1 cellular context compared by ENCODE assay signal in the genomic region with DNA sequence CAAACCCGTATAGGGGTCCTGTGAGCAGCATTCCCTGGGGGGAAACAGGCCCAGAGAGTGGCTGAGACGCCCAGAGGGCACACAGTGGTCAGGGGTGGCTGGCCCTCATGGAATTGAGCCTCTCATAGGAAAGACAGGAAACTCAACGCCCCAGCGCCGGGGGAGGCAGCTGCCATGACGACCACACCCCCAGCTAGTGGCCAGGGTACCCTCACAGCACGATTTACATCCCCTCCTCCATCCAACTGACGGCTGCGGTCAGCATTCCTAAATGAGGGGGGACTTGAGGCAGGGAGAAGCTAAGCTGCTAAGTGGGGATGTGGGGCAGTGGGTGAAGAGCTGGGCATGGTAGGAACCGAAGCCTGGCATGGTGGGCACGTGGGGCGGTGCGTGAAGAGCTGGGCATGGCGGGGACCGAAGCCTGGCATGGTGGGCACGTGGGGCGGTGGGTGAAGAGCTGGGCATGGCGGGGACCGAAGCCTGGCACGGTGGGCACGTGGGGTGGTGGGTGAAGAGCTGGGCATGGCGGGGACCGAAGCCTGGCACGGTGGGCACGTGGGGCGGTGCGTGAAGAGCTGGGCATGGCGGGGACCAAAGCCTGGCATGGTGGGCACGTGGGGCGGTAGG.
TF ChIP-seq lines count a peak whose summit lies in the region.

No MANE protein-coding gene starts in this region.

TF ChIP-seq in HepG2, 621 proteins besides CTCF, POLR2A, EP300 and RAD21:
- TF ChIP-seq, protein P1, sequence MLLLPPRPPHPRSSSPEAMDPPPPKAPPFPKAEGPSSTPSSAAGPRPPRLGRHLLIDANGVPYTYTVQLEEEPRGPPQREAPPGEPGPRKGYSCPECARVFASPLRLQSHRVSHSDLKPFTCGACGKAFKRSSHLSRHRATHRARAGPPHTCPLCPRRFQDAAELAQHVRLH (CRISPR knock-in tag; IDR thresholded peaks at IDR 0.05; ENCODE audit: borderline replicate concordance, low read depth), result no peak
- TF ChIP-seq HNRNPL (IDR thresholded peaks at IDR 0.05; ENCODE audit: low read depth, low read length) (peak; percentile 74; the same call in 1 of the 2 replicates), AGO2 (optimal IDR thresholded peaks at IDR 0.05; ENCODE audit: low read depth, low read length) (peak; percentile 13), ZNF572 (CRISPR knock-in tag; IDR thresholded peaks at IDR 0.05) (no peak)
